Comparison of ENCODE assay signal across 5 cellular contexts in the genomic region with DNA sequence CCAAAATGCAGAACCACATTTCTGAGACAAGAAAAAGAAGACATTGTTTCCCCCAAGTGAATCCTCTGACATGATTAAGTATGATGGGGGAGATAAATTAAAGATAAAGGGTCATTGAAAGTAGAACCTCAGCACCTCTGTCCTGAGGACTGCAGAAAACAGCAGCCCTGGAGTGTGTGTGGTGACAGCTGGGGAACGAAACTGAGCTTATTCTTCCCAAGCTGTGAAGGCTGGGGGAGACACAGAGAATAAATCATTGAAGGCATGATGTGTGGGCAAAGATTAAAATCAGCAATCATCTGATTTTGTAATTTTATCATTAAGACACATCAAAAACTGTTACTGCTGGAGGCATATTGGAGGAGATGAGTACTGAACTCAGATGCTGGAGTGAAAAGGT.
"Had no signal": no experiment of that assay in that cellular context is flagged by ENCODE, and none has a peak within 500 bp of the region (broad histone marks: within the 10 kb centered on the region; RNA-seq: fewer than 3 reads in every experiment).

No MANE protein-coding gene starts in this region.

- H3K4me3 Mint-ChIP-seq: GM23338, H9 had no signal

- ATAC-seq: GM23338 had no signal

- DNase-seq: H9, HCEC 1CT, IMR-90, KBM-7 had no signal

- H3K27ac Mint-ChIP-seq: GM23338, H9 had no signal

- H3K4me3 ChIP-seq: GM23338 had no signal

- H3K9me3 Mint-ChIP-seq: GM23338, H9 had no signal
